15 cellular contexts compared by ENCODE assay signal in genomic region chr1:158945061-158945460, GRCh38. TPM values are rescaled to one million over a fixed set of nuclear protein-coding genes. Genes with fewer than 3 reads are reported as not detected.
"Had no signal": no experiment of that assay in that cellular context is flagged by ENCODE, and none has a peak within 500 bp of the region (broad histone marks: within the 10 kb centered on the region; RNA-seq: fewer than 3 reads in every experiment).

No MANE protein-coding gene starts in this region.

- H3K27ac Mint-ChIP-seq: activated CD4-positive, alpha-beta T cell treated with anti-CD3 and anti-CD28 coated beads for 36 hours; activated naive CD8-positive, alpha-beta T cell treated with anti-CD3 and anti-CD28 coated beads, Interleukin-2, amount 10 ng/mL, durations not matched to agents 7 days and 5 days; activated T-helper 2 cell treated with anti-CD3 and anti-CD28 coated beads, Interferon-gamma antibody, Interleukin-2, Interleukin-4, amounts not matched to agents 10 μg/mL and 5 μg/mL and 100 μg/mL, durations not matched to agents 14 hours and 24 hours and 36 hours had no signal

- H3K27me3 ChIP-seq: gastrocnemius medialis had no signal

- H3K4me3 ChIP-seq: gastrocnemius medialis, heart left ventricle, left ventricle myocardium inferior had no signal

- H3K9me3 ChIP-seq: gastrocnemius medialis, heart left ventricle, left ventricle myocardium inferior had no signal

- H3K27ac ChIP-seq: gastrocnemius medialis, heart left ventricle, left ventricle myocardium inferior had no signal

- DNase-seq: activated CD4-positive, alpha-beta T cell treated with anti-CD3 and anti-CD28 coated beads for 36 hours; activated CD4-positive, alpha-beta T cell treated with anti-CD3 and anti-CD28 coated beads, Interleukin-2, amount 50 U/mL, for 48 hours; activated naive CD4-positive, alpha-beta T cell treated with Interleukin-2 at 50 U/mL for 16 hours; activated naive CD8-positive, alpha-beta T cell treated with anti-CD3 and anti-CD28 coated beads, Interleukin-2, amount 10 ng/mL, durations not matched to agents 7 days and 5 days; activated T-cell treated with anti-CD3 and anti-CD28 coated beads for 4 hours; amygdala; gastrocnemius medialis; heart left ventricle; kidney glomerular epithelial cell; left ventricle myocardium inferior; retina; stimulated activated naive CD4-positive, alpha-beta T cell had no signal

- H3K4me3 Mint-ChIP-seq: activated CD4-positive, alpha-beta T cell treated with anti-CD3 and anti-CD28 coated beads for 36 hours; activated naive CD8-positive, alpha-beta T cell treated with anti-CD3 and anti-CD28 coated beads, Interleukin-2, amount 10 ng/mL, durations not matched to agents 7 days and 5 days; neural crest cell had no signal

- H3K36me3 ChIP-seq: gastrocnemius medialis, left ventricle myocardium inferior had no signal

- ATAC-seq: activated CD4-positive, alpha-beta T cell treated with anti-CD3 and anti-CD28 coated beads for 36 hours; gastrocnemius medialis; heart left ventricle had no signal

- H3K4me1 ChIP-seq: gastrocnemius medialis, heart left ventricle, left ventricle myocardium inferior had no signal

- H3K4me1 Mint-ChIP-seq: activated CD4-positive, alpha-beta T cell treated with anti-CD3 and anti-CD28 coated beads for 36 hours; neural crest cell had no signal

- H3K9me3 Mint-ChIP-seq: neural crest cell had no signal

- H3K27me3 Mint-ChIP-seq: activated naive CD8-positive, alpha-beta T cell treated with anti-CD3 and anti-CD28 coated beads, Interleukin-2, amount 10 ng/mL, durations not matched to agents 7 days and 5 days had no signal

RNA-seq across cellular contexts. Expression of gene PYHIN1, which starts 13.7 kb away (rescaled TPM):
- total RNA-seq: myocyte, neural crest cell had no signal
